In the genomic region with DNA sequence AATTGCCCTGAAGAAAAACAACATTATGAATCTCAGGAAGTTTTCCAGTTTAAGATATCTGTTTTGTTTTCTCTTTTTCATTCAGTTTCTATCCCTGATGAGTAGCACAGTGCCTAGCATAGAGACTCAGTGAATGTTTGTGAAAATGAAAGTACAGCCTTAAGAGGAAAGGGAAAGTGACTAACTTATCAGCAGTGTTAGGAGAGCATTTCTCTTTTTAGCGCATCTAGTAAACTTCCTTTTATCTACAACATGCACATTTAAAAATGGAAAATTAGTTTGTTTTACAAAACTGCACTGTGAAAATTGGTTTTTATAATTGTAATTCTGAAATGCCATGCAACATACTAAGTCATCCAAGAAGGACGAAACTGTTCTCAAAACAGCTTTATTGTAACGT, we compare ENCODE assay signal across 8 cellular contexts.
DNase-seq lines count a peak whose midpoint lies in the region; ATAC-seq and TF ChIP-seq lines count a peak whose summit lies in the region.

No MANE protein-coding gene starts in this region.

- H3K27ac ChIP-seq in OCI-LY1 (ENCODE audit: low read depth, low read length, poor library complexity, severe bottlenecking) (no peak overlapping the region), tibial nerve (peak overlapping the region in 3 of 4 donors; percentile 54 to 83 (median 57))

- no peaks in the 10 kb centered on the region for H3K79me2 ChIP-seq in OCI-LY1 (ENCODE audit: insufficient read depth, low read length)

- H3K36me3 ChIP-seq in OCI-LY1 (ENCODE audit: insufficient read depth, low read length) (peaks cover 70% of the 10 kb centered on the region), tibial nerve (peaks cover 0 to 17% (median 4%) of the 10 kb centered on the region in 3 donors), H7 (replicated peaks; ENCODE audit: control insufficient read depth, insufficient read depth, low read length) (no peaks in the 10 kb centered on the region)

- ATAC-seq in GM21576 (IDR thresholded peaks at IDR 0.05; ENCODE audit: unreplicated experiment) (peak; percentile 97), left ventricle myocardium superior (peak; percentile 68)

- H3K9me3 ChIP-seq in OCI-LY1 (ENCODE audit: low read length) (no peaks in the 10 kb centered on the region), tibial nerve (no peaks in the 10 kb centered on the region)

- peak overlapping the region; percentile 30 for H3K4me2 ChIP-seq in OCI-LY1 (ENCODE audit: low read length)

- H3K9ac ChIP-seq in OCI-LY1 (ENCODE audit: low read length), result no peak overlapping the region

- H4K20me1 ChIP-seq in OCI-LY1 (ENCODE audit: insufficient read depth, low read length), result no peaks in the 10 kb centered on the region

- 6 to 32% methylated on average over 3 of the region's 3 CpGs for WGBS in tibial nerve, 2 donors

- H3K4me1 ChIP-seq in OCI-LY1 (ENCODE audit: insufficient read depth, low read length, severe bottlenecking), result peaks cover 13% of the 10 kb centered on the region
- H3K4me1 ChIP-seq in tibial nerve, result peaks cover 0 to 66% (median 24%) of the 10 kb centered on the region in 4 donors

- no peak for TF ChIP-seq EP300 in tibial nerve (IDR thresholded peaks at IDR 0.05)

- TF ChIP-seq CTCF in GM12865 (IDR thresholded peaks at IDR 0.05; ENCODE audit: insufficient read depth, low read depth, low read length, missing control alignments) (no peak), OCI-LY1 (IDR thresholded peaks at IDR 0.05; ENCODE audit: low read length) (no peak), tibial nerve (IDR thresholded peaks at IDR 0.05) (no peak)

- intact Hi-C loops in left ventricle myocardium superior (cut with micrococcal nuclease), result no loop called here

- H3K27me3 ChIP-seq in OCI-LY1 (ENCODE audit: insufficient read depth, low read length) (no peaks in the 10 kb centered on the region), tibial nerve (no peaks in the 10 kb centered on the region), H7 (ENCODE audit: control insufficient read depth, insufficient read depth, low read length) (no peaks in the 10 kb centered on the region)

- no peak overlapping the region for H3K4me3 ChIP-seq in GM12865 (ENCODE audit: low read depth, low read length)
- no peak overlapping the region for H3K4me3 ChIP-seq in OCI-LY1 (ENCODE audit: low read depth, low read length, poor library complexity, severe bottlenecking)
- H3K4me3 ChIP-seq in tibial nerve, result peak overlapping the region in 3 of 4 donors; percentile 1 to 22 (median 7)
- H3K4me3 ChIP-seq in H7 (ENCODE audit: insufficient read depth, low read depth, low read length), result no peak overlapping the region

- TF ChIP-seq POLR2A in tibial nerve (IDR thresholded peaks at IDR 0.05), result no peak

- peak; percentile 35 for DNase-seq in GM12865 (ENCODE audit: low read depth)
- no peak for DNase-seq in left ventricle myocardium superior
- no peak for DNase-seq in tibial nerve (ENCODE audit: low spot score in 2 of 2)
- no peak for DNase-seq in activated CD8-positive, alpha-beta memory T cell treated with anti-CD3 and anti-CD28 coated beads for 24 hours
- no peak for DNase-seq in NCI-H2029 (lab: John Stamatoyannopoulos, UW)
- no peak for DNase-seq in H7

- no peaks in the 10 kb centered on the region for H3K9me2 ChIP-seq in OCI-LY1 (ENCODE audit: low read depth, low read length)

- no peaks in the 10 kb centered on the region for H3F3A ChIP-seq in OCI-LY1 (ENCODE audit: insufficient read depth, low read length)

- no peak overlapping the region for H2AFZ ChIP-seq in OCI-LY1 (ENCODE audit: low read length)

Comparison
In these comparisons a context has a peak if more than half of its experiments do, and no peak if none do; other contexts are left out.
1. H3K4me3 ChIP-seq: peak in tibial nerve (3 of 4); none in GM12865 (single experiment), OCI-LY1 (single experiment) and H7 (single experiment).